Comparison of ENCODE assay signal across 16 cellular contexts in the genomic region with DNA sequence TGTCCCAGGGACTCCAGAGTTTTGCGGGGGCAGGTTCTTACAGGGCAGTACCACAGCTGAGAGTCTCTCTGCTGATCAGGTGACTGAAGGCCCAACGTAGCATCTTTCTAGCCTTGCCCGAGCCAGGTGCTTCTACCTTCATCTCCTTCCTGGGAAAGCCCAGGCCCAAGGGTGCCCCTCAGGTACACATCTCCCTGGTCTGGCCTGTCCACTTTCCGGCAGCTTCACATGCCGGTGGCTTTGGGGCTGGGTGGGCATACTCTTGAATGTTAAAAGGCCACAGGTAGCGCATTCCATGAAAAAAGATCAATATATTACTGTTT. TPM values are rescaled to one million over a fixed set of nuclear protein-coding genes. Genes with fewer than 3 reads are reported as not detected.
A peak's percentile ranks its signal among the peaks of the same experiment; 100 is the strongest.
DNase-seq lines count a peak whose midpoint lies in the region; ATAC-seq, FAIRE-seq and TF ChIP-seq lines count a peak whose summit lies in the region.
"Had no signal": no experiment of that assay in that cellular context is flagged by ENCODE, and none has a peak within 500 bp of the region (broad histone marks: within the 10 kb centered on the region; RNA-seq: fewer than 3 reads in every experiment).

No MANE protein-coding gene starts in this region.

- no peaks in the 10 kb centered on the region for H3K36me3 Mint-ChIP-seq in activated T-cell treated with anti-CD3 and anti-CD28 coated beads, Interleukin-2, amount 50 U/mL, for 24 hours (ENCODE audit: low read depth)
- no peaks in the 10 kb centered on the region for H3K36me3 Mint-ChIP-seq in activated T-cell treated with anti-CD3 and anti-CD28 coated beads, Interleukin-2, amount 50 U/mL, for 4 hours (ENCODE audit: insufficient read depth)

- CTCF ChIA-PET in RWPE1 (lab: Yijun Ruan, JAX) = interaction anchor here (0.7 kb wide), 2 partner anchors 25 to 40 kb away, joined by 3 read pairs; no protein-coding TSS in a partner anchor

- TF ChIP-seq CTCF in RWPE1 (conservative IDR thresholded peaks at IDR 0.05; ENCODE audit: low read depth) (no peak), kidney (IDR thresholded peaks at IDR 0.05; ENCODE audit: borderline replicate concordance, extremely low read depth, insufficient read depth) (no peak), hepatocyte (IDR thresholded peaks at IDR 0.05; ENCODE audit: poor library complexity) (no peak), esophagus muscularis mucosa (IDR thresholded peaks at IDR 0.05) (no peak)

- no peaks in the 10 kb centered on the region for H3K27me3 ChIP-seq in small intestine (ENCODE audit: control insufficient read depth in 2 of 2, insufficient read depth in 2 of 2, low read length in 2 of 2)
- H3K27me3 ChIP-seq in hepatocyte = no peaks in the 10 kb centered on the region
- no peaks in the 10 kb centered on the region for H3K27me3 ChIP-seq in esophagus muscularis mucosa

- no peak overlapping the region for H3K9ac ChIP-seq in kidney (ENCODE audit: low read length in 2 of 2)

- no peak overlapping the region for H3K4me3 ChIP-seq in kidney (ENCODE audit: low read length in 2 of 2)
- no peak overlapping the region for H3K4me3 ChIP-seq in small intestine (ENCODE audit: low read depth in 1 of 2, low read length in 2 of 2)
- H3K4me3 ChIP-seq in hepatocyte = no peak overlapping the region
- H3K4me3 ChIP-seq in esophagus muscularis mucosa = no peak overlapping the region

- H3K27ac ChIP-seq in RWPE1 = peak overlapping the region; percentile 58
- H3K27ac ChIP-seq in kidney (ENCODE audit: low read depth in 2 of 2, low read length in 2 of 2) = peak overlapping the region in 1 of 2 donors; percentile 9
- peak overlapping the region; percentile 39 to 83 for H3K27ac ChIP-seq in small intestine (ENCODE audit: low read depth in 1 of 2, low read length in 1 of 2)
- H3K27ac ChIP-seq in hepatocyte = no peak overlapping the region
- peak overlapping the region in 1 of 4 donors; percentile 20 for H3K27ac ChIP-seq in esophagus muscularis mucosa (replicated peaks in 1 of 4)

- no peak for FAIRE-seq in kidney (lab: Jason Lieb, UNC)
- no peak for FAIRE-seq in small intestine (lab: Jason Lieb, UNC)
- no peak for FAIRE-seq in RCC 7860 (lab: Jason Lieb, UNC)
- FAIRE-seq: islet of Langerhans had no signal

- no peaks in the 10 kb centered on the region for H3K9me3 Mint-ChIP-seq in activated T-cell treated with anti-CD3 and anti-CD28 coated beads, Interleukin-2, amount 50 U/mL, for 24 hours
- H3K9me3 Mint-ChIP-seq in activated T-cell treated with anti-CD3 and anti-CD28 coated beads, Interleukin-2, amount 50 U/mL, for 4 hours = no peaks in the 10 kb centered on the region
- H3K9me3 Mint-ChIP-seq: HFFc6 had no signal

- TF ChIP-seq POLR2A in esophagus muscularis mucosa (IDR thresholded peaks at IDR 0.05; ENCODE audit: low read depth) = no peak

- peak overlapping the region; percentile 63 for H3K27ac Mint-ChIP-seq in activated T-cell treated with anti-CD3 and anti-CD28 coated beads, Interleukin-2, amount 50 U/mL, for 24 hours
- H3K27ac Mint-ChIP-seq: HFFc6 had no signal

- no peak for TF ChIP-seq EP300 in esophagus muscularis mucosa (IDR thresholded peaks at IDR 0.05)

- H3K27me3 Mint-ChIP-seq in activated T-cell treated with anti-CD3 and anti-CD28 coated beads, Interleukin-2, amount 50 U/mL, for 24 hours = no peaks in the 10 kb centered on the region
- H3K27me3 Mint-ChIP-seq in activated T-cell treated with anti-CD3 and anti-CD28 coated beads, Interleukin-2, amount 50 U/mL, for 4 hours (ENCODE audit: low read depth) = no peaks in the 10 kb centered on the region

- intact Hi-C loops in kidney (cut with DNase I) (no loop called here), esophagus muscularis mucosa (cut with DNase I) (no loop called here)

- no peaks in the 10 kb centered on the region for H4K20me1 ChIP-seq in hepatocyte (ENCODE audit: insufficient read depth, poor library complexity, severe bottlenecking)

- H3K9me3 ChIP-seq in kidney (ENCODE audit: control insufficient read depth in 1 of 2, low read length in 2 of 2) = no peaks in the 10 kb centered on the region
- H3K9me3 ChIP-seq in small intestine (ENCODE audit: control insufficient read depth, low read depth) = no peaks in the 10 kb centered on the region
- H3K9me3 ChIP-seq in hepatocyte (ENCODE audit: low read depth) = no peaks in the 10 kb centered on the region
- H3K9me3 ChIP-seq in esophagus muscularis mucosa = no peaks in the 10 kb centered on the region

- no peak overlapping the region for H2AFZ ChIP-seq in hepatocyte

- no peak overlapping the region for H3K4me2 ChIP-seq in hepatocyte

- no peaks in the 10 kb centered on the region for H3K79me2 ChIP-seq in hepatocyte

- no peaks in the 10 kb centered on the region for H3K36me3 ChIP-seq in kidney (ENCODE audit: control insufficient read depth in 1 of 2, insufficient read depth in 2 of 2, low read length in 2 of 2)
- no peaks in the 10 kb centered on the region for H3K36me3 ChIP-seq in small intestine (ENCODE audit: control insufficient read depth in 2 of 2, insufficient read depth in 2 of 2, low read length in 2 of 2)
- no peaks in the 10 kb centered on the region for H3K36me3 ChIP-seq in hepatocyte (replicated peaks; ENCODE audit: insufficient read depth, low read depth)
- H3K36me3 ChIP-seq in esophagus muscularis mucosa = no peaks in the 10 kb centered on the region

- H3K9me2 ChIP-seq in hepatocyte (replicated peaks; ENCODE audit: insufficient read depth) = no peaks in the 10 kb centered on the region

- peaks cover 45% of the 10 kb centered on the region for H3K4me1 Mint-ChIP-seq in activated T-cell treated with anti-CD3 and anti-CD28 coated beads, Interleukin-2, amount 50 U/mL, for 24 hours (ENCODE audit: low read depth)
- H3K4me1 Mint-ChIP-seq in activated T-cell treated with anti-CD3 and anti-CD28 coated beads, Interleukin-2, amount 50 U/mL, for 4 hours (ENCODE audit: low read depth) = peaks cover 42% of the 10 kb centered on the region

- H3K4me3 Mint-ChIP-seq in activated T-cell treated with anti-CD3 and anti-CD28 coated beads, Interleukin-2, amount 50 U/mL, for 24 hours = no peak overlapping the region
- H3K4me3 Mint-ChIP-seq in activated T-cell treated with anti-CD3 and anti-CD28 coated beads, Interleukin-2, amount 50 U/mL, for 4 hours = no peak overlapping the region
- H3K4me3 Mint-ChIP-seq: HFFc6 had no signal

- H3K4me1 ChIP-seq in kidney (ENCODE audit: control insufficient read depth in 1 of 2, insufficient read depth in 1 of 2, low read depth in 1 of 2, low read length in 2 of 2) (peaks cover 6 to 34% of the 10 kb centered on the region in 2 donors), small intestine (ENCODE audit: control insufficient read depth in 2 of 2, insufficient read depth in 1 of 2, low read depth in 1 of 2, low read length in 1 of 2) (peaks cover 6 to 8% of the 10 kb centered on the region in 2 donors), hepatocyte (ENCODE audit: insufficient read depth) (no peaks in the 10 kb centered on the region), esophagus muscularis mucosa (peaks cover 25 to 46% (median 34%) of the 10 kb centered on the region in 4 donors)

- no peak for ATAC-seq in activated T-cell treated with anti-CD3 and anti-CD28 coated beads, Interleukin-2, amount 50 U/mL, for 4 hours

- 81 to 94% (median 94%) methylated on average over 5 to 6 of the region's 6 CpGs for WGBS in small intestine, 3 donors
- 97% methylated on average over 6 of the region's 6 CpGs for WGBS in hepatocyte (ENCODE audit: low lambda C conversion rate, missing lambda C conversion rate)
- 97% methylated on average over 3 of the region's 6 CpGs for WGBS in esophagus muscularis mucosa

- DNase-seq in activated T-cell treated with anti-CD3 and anti-CD28 coated beads, Interleukin-2, amount 50 U/mL, for 24 hours = no peak
- DNase-seq in activated T-cell treated with anti-CD3 and anti-CD28 coated beads, Interleukin-2, amount 50 U/mL, for 4 hours = no peak
- DNase-seq in RWPE1 (ENCODE audit: low spot score) (no peak), kidney (peak; percentile 33), small intestine (no peak), hepatocyte (ENCODE audit: low spot score) (no peak), esophagus muscularis mucosa (ENCODE audit: extremely low spot score) (no peak), RCC 7860 (ENCODE audit: low spot score) (no peak)
- DNase-seq: HFFc6, NCI-H1105, NCI-H2171 treated with DMSO at 0.1 percent for 48 hours, SHP77 treated with DMSO at 0.1 percent for 48 hours had no signal

- POLR2A ChIA-PET in RWPE1 (lab: Yijun Ruan, JAX; ENCODE audit: low non-redundant PET) = no interaction called here

RNA-seq across cellular contexts. Expression of gene PHYKPL, which starts 5.7 kb away (rescaled TPM):
- 10 to 100 TPM; 46.7 to 53.2 (median 49.7) TPM for total RNA-seq in activated T-cell treated with anti-CD3 and anti-CD28 coated beads, Interleukin-2, amount 50 U/mL, for 4 hours
- total RNA-seq in kidney (116 TPM), hepatocyte (35.4 and 40.3 TPM in 2 replicates), esophagus muscularis mucosa (10 to 100 TPM; 27.4 to 45.1 (median 37.5) TPM)
- polyA plus RNA-seq in kidney (ENCODE audit: insufficient read depth, low read depth, low replicate concordance) (35.3 TPM), small intestine (100 to 1,000 TPM in 2 of 3 donors, 10 to 100 TPM in 1; 57.7 to 145 (median 115) TPM), hepatocyte (60.0 and 82.2 TPM in 2 replicates)

RNA-seq across cellular contexts. Expression of gene HNRNPAB, which starts 33.9 kb away (rescaled TPM):
- total RNA-seq in activated T-cell treated with anti-CD3 and anti-CD28 coated beads, Interleukin-2, amount 50 U/mL, for 4 hours = 100 to 1,000 TPM; 646 to 699 (median 679) TPM
- 130 TPM for total RNA-seq in kidney
- polyA plus RNA-seq in kidney (ENCODE audit: insufficient read depth, low read depth, low replicate concordance) = 81.8 TPM
- 100 to 1,000 TPM; 147 to 176 (median 172) TPM for polyA plus RNA-seq in small intestine
- 83.2 and 85.2 TPM in 2 replicates for total RNA-seq in hepatocyte
- 169 and 175 TPM in 2 replicates for polyA plus RNA-seq in hepatocyte
- total RNA-seq in esophagus muscularis mucosa = 100 to 1,000 TPM in 3 of 4 donors, 10 to 100 TPM in 1; 98.4 to 135 (median 104) TPM

RNA-seq across cellular contexts. Expression of gene GMCL2, which starts 51.1 kb away (rescaled TPM):
- total RNA-seq in activated T-cell treated with anti-CD3 and anti-CD28 coated beads, Interleukin-2, amount 50 U/mL, for 4 hours = not detected
- total RNA-seq in kidney (not detected), hepatocyte (not detected in 2 replicates), esophagus muscularis mucosa (not detected)
- polyA plus RNA-seq in kidney (ENCODE audit: insufficient read depth, low read depth, low replicate concordance) (not detected), small intestine (not detected), hepatocyte (not detected in 2 replicates)
- total RNA-seq: glomerular endothelial cell, HFFc6, mononuclear cell, posterior vena cava had no signal
